16 cellular contexts compared by ENCODE assay signal in the genomic region with DNA sequence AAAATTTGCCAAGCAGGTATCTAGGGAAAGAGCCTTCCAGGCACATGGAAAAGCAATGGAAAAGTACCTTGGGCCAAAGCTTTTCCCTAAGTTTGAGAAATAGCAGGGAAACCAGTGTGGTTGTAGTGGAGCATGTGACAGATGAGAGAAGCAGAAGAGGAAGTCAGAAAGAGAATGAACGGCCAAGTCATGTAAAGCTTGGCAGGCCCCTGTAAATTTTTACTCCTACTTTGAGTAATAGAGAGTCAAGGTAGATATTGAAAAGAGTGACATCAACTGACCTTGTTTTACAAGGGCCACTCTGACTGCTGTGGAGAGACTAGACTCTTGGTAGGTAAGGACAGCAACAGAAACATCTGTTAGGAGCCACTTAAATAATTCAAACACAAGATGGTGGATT.
DNase-seq lines count a peak whose midpoint lies in the region; ATAC-seq and TF ChIP-seq lines count a peak whose summit lies in the region.
"Had no signal": no experiment of that assay in that cellular context is flagged by ENCODE, and none has a peak within 500 bp of the region (broad histone marks: within the 10 kb centered on the region; RNA-seq: fewer than 3 reads in every experiment).

No MANE protein-coding gene starts in this region.

- DNase-seq in SIG-M5 treated with dmso at 0.1 percent for 504 hours (lab: John Stamatoyannopoulos, UW; ENCODE audit: unreplicated experiment) (peak; percentile 27), SIG-M5 (lab: John Stamatoyannopoulos, UW) (no peak), GM20000 (ENCODE audit: low spot score) (no peak)
- DNase-seq in stimulated activated CD4-positive, alpha-beta T cell treated with anti-CD3 and anti-CD28 coated beads, Interleukin-4, amount 100 ng/mL, for 24 hours = no peak
- DNase-seq: activated CD4-positive, alpha-beta T cell treated with anti-CD3 and anti-CD28 coated beads for 1 hour; activated naive CD4-positive, alpha-beta T cell treated with anti-CD3 and anti-CD28 coated beads, Interleukin-2, amount 10 ng/mL, durations not matched to agents 7 days and 5 days; dermis blood vessel endothelial cell; mesenchymal stem cell; NCI-H1694 treated with DMSO at 0.1 percent for 48 hours; right cardiac atrium; T-cell; testis had no signal

- H3K4me1 Mint-ChIP-seq in stimulated activated memory B cell treated with anti-CD40 and anti-IgM and Interleukin-4, amounts not matched to agents 10 μg/mL and 1 μg/mL and 100 μg/mL, for 72 hours = peaks cover 6% of the 10 kb centered on the region
- H3K4me1 Mint-ChIP-seq: activated naive CD4-positive, alpha-beta T cell treated with anti-CD3 and anti-CD28 coated beads, Interleukin-2, amount 10 ng/mL, durations not matched to agents 7 days and 5 days; T-cell had no signal

- no peak overlapping the region for H3K4me3 Mint-ChIP-seq in stimulated activated memory B cell treated with anti-CD40 and anti-IgM and Interleukin-4, amounts not matched to agents 10 μg/mL and 1 μg/mL and 100 μg/mL, for 72 hours
- H3K4me3 Mint-ChIP-seq: activated naive CD4-positive, alpha-beta T cell treated with anti-CD3 and anti-CD28 coated beads, Interleukin-2, amount 10 ng/mL, durations not matched to agents 7 days and 5 days; T-cell had no signal

- H3K9me3 Mint-ChIP-seq in stimulated activated memory B cell treated with anti-CD40 and anti-IgM and Interleukin-4, amounts not matched to agents 10 μg/mL and 1 μg/mL and 100 μg/mL, for 72 hours = peaks cover 6% of the 10 kb centered on the region

- no peak overlapping the region for H3K27ac Mint-ChIP-seq in stimulated activated memory B cell treated with anti-CD40 and anti-IgM and Interleukin-4, amounts not matched to agents 10 μg/mL and 1 μg/mL and 100 μg/mL, for 72 hours
- H3K27ac Mint-ChIP-seq: activated naive CD4-positive, alpha-beta T cell treated with anti-CD3 and anti-CD28 coated beads, Interleukin-2, amount 10 ng/mL, durations not matched to agents 7 days and 5 days; T-cell had no signal

- ATAC-seq in HG02588 (IDR thresholded peaks at IDR 0.05; ENCODE audit: unreplicated experiment) (peak; percentile 75), HG03175 (IDR thresholded peaks at IDR 0.05; ENCODE audit: unreplicated experiment) (peak; percentile 60), HG02623 (IDR thresholded peaks at IDR 0.05; ENCODE audit: unreplicated experiment) (no peak)
- peak; percentile 65 for ATAC-seq in stimulated activated memory B cell treated with anti-CD40 and anti-IgM and Interleukin-4, amounts not matched to agents 10 μg/mL and 1 μg/mL and 100 μg/mL, for 72 hours
- ATAC-seq: right cardiac atrium, T-cell had no signal

- H3K36me3 Mint-ChIP-seq in stimulated activated memory B cell treated with anti-CD40 and anti-IgM and Interleukin-4, amounts not matched to agents 10 μg/mL and 1 μg/mL and 100 μg/mL, for 72 hours = no peaks in the 10 kb centered on the region
- H3K36me3 Mint-ChIP-seq: activated naive CD4-positive, alpha-beta T cell treated with anti-CD3 and anti-CD28 coated beads, Interleukin-2, amount 10 ng/mL, durations not matched to agents 7 days and 5 days; T-cell had no signal

- H3K27me3 Mint-ChIP-seq in stimulated activated memory B cell treated with anti-CD40 and anti-IgM and Interleukin-4, amounts not matched to agents 10 μg/mL and 1 μg/mL and 100 μg/mL, for 72 hours = peaks cover 24% of the 10 kb centered on the region
- H3K27me3 Mint-ChIP-seq: activated naive CD4-positive, alpha-beta T cell treated with anti-CD3 and anti-CD28 coated beads, Interleukin-2, amount 10 ng/mL, durations not matched to agents 7 days and 5 days; T-cell had no signal

- no peak for TF ChIP-seq CTCF in GM20000 (IDR thresholded peaks at IDR 0.05; ENCODE audit: extremely low read depth, missing control alignments)
